Comparison of ENCODE assay signal across 24 cellular contexts in the genomic region with DNA sequence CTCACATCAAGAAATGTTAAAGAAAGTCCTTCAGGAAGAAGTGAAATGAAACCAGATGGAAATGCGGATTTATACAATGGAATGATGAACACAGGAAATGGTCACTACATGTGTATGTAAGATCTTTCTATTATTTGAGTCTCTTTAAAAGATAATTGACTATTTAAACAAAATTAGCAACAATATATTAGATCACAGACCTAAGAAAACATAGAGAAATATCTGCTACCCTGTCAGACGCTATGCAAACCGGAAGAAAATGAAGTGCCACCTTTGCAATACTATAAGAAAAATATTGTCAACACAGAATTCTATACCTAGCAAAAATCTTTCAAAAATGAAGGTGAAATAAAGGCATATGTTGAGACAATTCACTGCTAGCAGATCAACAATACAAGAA.
"Had no signal": no experiment of that assay in that cellular context is flagged by ENCODE, and none has a peak within 500 bp of the region (broad histone marks: within the 10 kb centered on the region; RNA-seq: fewer than 3 reads in every experiment).

No MANE protein-coding gene starts in this region.

- H3K36me3 ChIP-seq: stomach, suprapubic skin, thoracic aorta, thyroid gland, tibial artery, tibial nerve, transverse colon, upper lobe of left lung, upper lobe of right lung, uterus, vagina had no signal

- H3K4me3 ChIP-seq: stomach, suprapubic skin, testis, thoracic aorta, thyroid gland, tibial artery, tibial nerve, transverse colon, upper lobe of left lung, upper lobe of right lung, uterus, vagina had no signal

- H3K9me3 ChIP-seq: suprapubic skin, testis, thoracic aorta, thyroid gland, upper lobe of right lung, vagina had no signal

- H3K27ac ChIP-seq: stomach, suprapubic skin, testis, thoracic aorta, thyroid gland, tibial artery, tibial nerve, transverse colon, upper lobe of left lung, upper lobe of right lung, uterus, vagina had no signal

- DNase-seq: stimulated activated CD4-positive, alpha-beta T cell treated with anti-CD3 and anti-CD28 coated beads, Interleukin-2, amount 100 ng/mL, for 48 hours; stimulated activated CD4-positive, alpha-beta T cell treated with anti-CD3 and anti-CD28 coated beads, Interleukin-4, amount 100 ng/mL, for 1 hour; stimulated activated CD4-positive, alpha-beta T cell treated with anti-CD3 and anti-CD28 coated beads, Interleukin-4, amount 100 ng/mL, for 24 hours; stimulated activated CD4-positive, alpha-beta T cell treated with anti-CD3 and anti-CD28 coated beads, Interleukin-4, amount 100 ng/mL, for 4 hours; stimulated activated CD8-positive, alpha-beta memory T cell treated with anti-CD3 and anti-CD28 coated beads, Interleukin-4, amount 100 ng/mL, for 48 hours; stimulated activated naive B cell treated with anti-CD40 and anti-IgM and Interleukin-4, amounts not matched to agents 10 μg/mL and 1 μg/mL and 100 μg/mL, for 72 hours; stimulated activated naive CD4-positive, alpha-beta T cell; stimulated activated naive CD4-positive, alpha-beta T cell treated with Interleukin-2 at 50 U/mL for 16 hours; stimulated activated naive CD8-positive, alpha-beta T cell treated with anti-CD3 and anti-CD28 coated beads, Interleukin-15, amount 100 ng/mL, for 72 hours; stimulated activated naive CD8-positive, alpha-beta T cell treated with anti-CD3 and anti-CD28 coated beads, Interleukin-15, Interleukin-2, amounts not matched to agents 100 U/mL and 50 U/mL, for 24 hours; stomach; substantia nigra; testis; thyroid gland; tibial artery; transverse colon; trophoblast cell; upper lobe of right lung; uterus had no signal

- H3K4me1 ChIP-seq: thyroid gland, upper lobe of left lung, upper lobe of right lung, uterus, vagina had no signal
